Comparison of ENCODE assay signal across 8 cellular contexts in the genomic region with DNA sequence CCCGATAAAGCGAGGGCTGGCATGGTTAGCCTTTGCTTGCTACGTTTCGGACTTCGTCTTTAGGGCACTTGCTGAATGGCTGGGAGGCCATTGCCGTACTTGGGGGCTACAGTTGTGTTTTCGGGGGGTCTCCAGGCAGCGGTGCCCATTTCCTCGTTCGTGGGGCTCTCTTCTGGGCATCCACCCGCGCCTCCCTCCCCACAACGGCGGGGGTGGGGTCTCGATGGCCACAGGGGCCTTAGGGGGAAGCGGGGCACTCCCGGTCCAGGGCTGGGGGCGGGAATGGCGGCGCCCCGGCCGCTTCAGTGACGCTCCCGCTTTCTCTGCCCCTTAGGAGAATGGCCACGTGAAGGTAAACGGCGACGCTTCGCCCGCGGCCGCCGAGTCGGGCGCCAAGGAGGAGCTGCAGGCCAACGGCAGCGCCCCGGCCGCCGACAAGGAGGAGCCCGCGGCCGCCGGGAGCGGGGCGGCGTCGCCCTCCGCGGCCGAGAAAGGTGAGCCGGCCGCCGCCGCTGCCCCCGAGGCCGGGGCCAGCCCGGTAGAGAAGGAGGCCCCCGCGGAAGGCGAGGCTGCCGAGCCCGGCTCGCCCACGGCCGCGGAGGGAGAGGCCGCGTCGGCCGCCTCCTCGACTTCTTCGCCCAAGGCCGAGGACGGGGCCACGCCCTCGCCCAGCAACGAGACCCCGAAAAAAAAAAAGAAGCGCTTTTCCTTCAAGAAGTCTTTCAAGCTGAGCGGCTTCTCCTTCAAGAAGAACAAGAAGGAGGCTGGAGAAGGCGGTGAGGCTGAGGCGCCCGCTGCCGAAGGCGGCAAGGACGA. TPM values are rescaled to one million over a fixed set of nuclear protein-coding genes. Genes with fewer than 3 reads are reported as not detected.
A peak's percentile ranks its signal among the peaks of the same experiment; 100 is the strongest.
DNase-seq lines count a peak whose midpoint lies in the region; ATAC-seq and TF ChIP-seq lines count a peak whose summit lies in the region.

No MANE protein-coding gene starts in this region.

- H3K27ac ChIP-seq in body of pancreas (peak overlapping the region; percentile 97 to 100 (median 99)), iPS-20b (ENCODE audit: low read length) (no peak overlapping the region), sigmoid colon (peak overlapping the region; percentile 89 to 99 (median 96))

- no peak for TF ChIP-seq CTCF in body of pancreas (IDR thresholded peaks at IDR 0.05)
- no peak for TF ChIP-seq CTCF in sigmoid colon (IDR thresholded peaks at IDR 0.05)

- H3K27me3 ChIP-seq in body of pancreas = no peaks in the 10 kb centered on the region
- peaks cover 20% of the 10 kb centered on the region for H3K27me3 ChIP-seq in iPS-20b (ENCODE audit: insufficient read depth, low read length)
- no peaks in the 10 kb centered on the region for H3K27me3 ChIP-seq in sigmoid colon

- ATAC-seq in body of pancreas (no peak), GM21360 (IDR thresholded peaks at IDR 0.05; ENCODE audit: unreplicated experiment) (no peak)

- H3K9me3 ChIP-seq in body of pancreas = no peaks in the 10 kb centered on the region
- H3K9me3 ChIP-seq in iPS-20b (ENCODE audit: insufficient read depth, low read depth, low read length) = no peaks in the 10 kb centered on the region
- no peaks in the 10 kb centered on the region for H3K9me3 ChIP-seq in sigmoid colon

- peaks cover 27% of the 10 kb centered on the region for H3K4me1 ChIP-seq in body of pancreas
- H3K4me1 ChIP-seq in iPS-20b (ENCODE audit: insufficient read depth, low read length) = no peaks in the 10 kb centered on the region
- H3K4me1 ChIP-seq in sigmoid colon = peaks cover 0 to 24% (median 13%) of the 10 kb centered on the region in 4 donors

- TF ChIP-seq POLR2A in body of pancreas (IDR thresholded peaks at IDR 0.05) (no peak), sigmoid colon (IDR thresholded peaks at IDR 0.05) (no peak)

- DNase-seq in Daoy (ENCODE audit: low read depth) = peak; percentile 67
- peak; percentile 56 for DNase-seq in HK-2 (ENCODE audit: unreplicated experiment)
- DNase-seq in body of pancreas = peak; percentile 31 to 43 (median 40)
- DNase-seq in sigmoid colon = peak; percentile 74
- no peak for DNase-seq in activated gamma-delta T cell (lab: John Stamatoyannopoulos, UW)
- no peak for DNase-seq in medulla oblongata (ENCODE audit: extremely low spot score)

- peak overlapping the region; percentile 84 for H3K9ac ChIP-seq in iPS-20b (ENCODE audit: low read depth, low read length)

- no peak for TF ChIP-seq EP300 in sigmoid colon (IDR thresholded peaks at IDR 0.05)

- WGBS in body of pancreas, 2 donors = 29 to 47% methylated on average over 34 to 68 of the region's 87 CpGs
- 6 to 28% methylated on average over 87 of the region's 87 CpGs for WGBS in sigmoid colon, 2 donors

- intact Hi-C loops in body of pancreas (cut with DNase I) = no loop called here
- intact Hi-C loops in sigmoid colon (cut with DNase I) = loop anchor here (1.0 to 10.0 kb wide), 7 partner anchors 19 to 1079 kb away; no protein-coding TSS in a partner anchor

- H3K4me3 ChIP-seq in body of pancreas (peak overlapping the region; percentile 0 to 51), iPS-20b (ENCODE audit: low read length) (peak overlapping the region; percentile 96), sigmoid colon (peak overlapping the region; percentile 31 to 79 (median 70))

- H3K36me3 ChIP-seq in body of pancreas (replicated peaks in 1 of 2; ENCODE audit: insufficient read depth in 1 of 2, low read depth in 2 of 2) = no peaks in the 10 kb centered on the region
- peaks cover 29% of the 10 kb centered on the region for H3K36me3 ChIP-seq in iPS-20b (ENCODE audit: insufficient read depth, low read depth, low read length)
- no peaks in the 10 kb centered on the region for H3K36me3 ChIP-seq in sigmoid colon

RNA-seq across cellular contexts. Expression of a gene that starts 2.4 kb away (rescaled TPM):
- 215 and 246 TPM in 2 replicates for total RNA-seq in Daoy (2014; rRNA removed; shearing (Covaris generic))
- total RNA-seq in body of pancreas (100 to 1,000 TPM in 1 of 2 donors, 10 to 100 TPM in 1; 68.5 to 109 TPM), sigmoid colon (10 to 100 TPM; 43.1 to 67.1 (median 54.0) TPM)
- 10 to 100 TPM; 30.0 to 64.3 (median 42.5) TPM for polyA plus RNA-seq in sigmoid colon

Comparison
In these comparisons a context has a peak if more than half of its experiments do, and no peak if none do; other contexts are left out.
1. DNase-seq: peak in Daoy (single experiment), HK-2 (single experiment), body of pancreas (4 of 4) and sigmoid colon (single experiment); none in activated gamma-delta T cell (single experiment) and medulla oblongata (single experiment).
2. H3K4me3 ChIP-seq: peak in every context shown above with its lines; median percentile 96 in iPS-20b; 70 in sigmoid colon; 26 in body of pancreas.